Comparison of ENCODE assay signal across 30 cellular contexts in genomic region chr2:124880995-124881394, GRCh38.
"Had no signal": no experiment of that assay in that cellular context is flagged by ENCODE, and none has a peak within 500 bp of the region (broad histone marks: within the 10 kb centered on the region; RNA-seq: fewer than 3 reads in every experiment).

No MANE protein-coding gene starts in this region.

- H3K4me3 ChIP-seq: left lung, lower lobe of right lung, ovary, prostate gland, skin epidermis, suprapubic skin, tibial nerve, uterus had no signal

- FAIRE-seq: islet of Langerhans, kidney had no signal

- H3K27ac ChIP-seq: left lung, lower lobe of right lung, neutrophil, ovary, prostate gland, skin epidermis, suprapubic skin, tibial nerve, uterus had no signal

- H3K27me3 ChIP-seq: left lung, neutrophil, ovary, suprapubic skin, tibial nerve, uterus had no signal

- H3K27ac Mint-ChIP-seq: immature natural killer cell; mesothelial cell of epicardium; naive B cell; nephron; stimulated activated naive B cell treated with anti-CD40 and anti-IgM and Interleukin-4, amounts not matched to agents 10 μg/mL and 1 μg/mL and 100 μg/mL, for 72 hours; stimulated activated naive CD8-positive, alpha-beta T cell treated with anti-CD3 and anti-CD28 coated beads, Interleukin-15, Interleukin-2, amounts not matched to agents 100 ng/mL and 50 ng/mL, for 24 hours; type B pancreatic cell had no signal

- H3K4me1 ChIP-seq: left lung, lower lobe of right lung, prostate gland, suprapubic skin, uterus had no signal

- H3K9me3 ChIP-seq: left lung, lower lobe of right lung, neutrophil, ovary, prostate gland, suprapubic skin, tibial nerve, uterus had no signal

- H3K4me1 Mint-ChIP-seq: immature natural killer cell; naive B cell; neural crest cell; stimulated activated naive B cell treated with anti-CD40 and anti-IgM and Interleukin-4, amounts not matched to agents 10 μg/mL and 1 μg/mL and 100 μg/mL, for 72 hours had no signal

- H3K4me3 Mint-ChIP-seq: immature natural killer cell; mesothelial cell of epicardium; naive B cell; nephron; neural crest cell; stimulated activated naive B cell treated with anti-CD40 and anti-IgM and Interleukin-4, amounts not matched to agents 10 μg/mL and 1 μg/mL and 100 μg/mL, for 72 hours; stimulated activated naive CD8-positive, alpha-beta T cell treated with anti-CD3 and anti-CD28 coated beads, Interleukin-15, Interleukin-2, amounts not matched to agents 100 ng/mL and 50 ng/mL, for 24 hours; type B pancreatic cell had no signal

- H3K36me3 Mint-ChIP-seq: mesothelial cell of epicardium; naive B cell; stimulated activated naive B cell treated with anti-CD40 and anti-IgM and Interleukin-4, amounts not matched to agents 10 μg/mL and 1 μg/mL and 100 μg/mL, for 72 hours; type B pancreatic cell had no signal

- H3K36me3 ChIP-seq: left lung, lower lobe of right lung, neutrophil, ovary, prostate gland, suprapubic skin, tibial nerve, uterus had no signal

- H3K9me3 Mint-ChIP-seq: neural crest cell had no signal

- ATAC-seq: left colon; left lung; lower lobe of right lung; sciatic nerve; stimulated activated naive B cell treated with anti-CD40 and anti-IgM and Interleukin-4, amounts not matched to agents 10 μg/mL and 1 μg/mL and 100 μg/mL, for 72 hours had no signal

- H3K27me3 Mint-ChIP-seq: naive B cell; stimulated activated naive B cell treated with anti-CD40 and anti-IgM and Interleukin-4, amounts not matched to agents 10 μg/mL and 1 μg/mL and 100 μg/mL, for 72 hours; stimulated activated naive CD8-positive, alpha-beta T cell treated with anti-CD3 and anti-CD28 coated beads, Interleukin-15, Interleukin-2, amounts not matched to agents 100 ng/mL and 50 ng/mL, for 24 hours had no signal

- DNase-seq: hippocampal formation; immature natural killer cell; kidney; left colon; left lung; lower lobe of right lung; mammary epithelial cell; mesenchymal stem cell; naive B cell; ovary; retina; right cardiac atrium; stimulated activated CD4-positive, alpha-beta T cell treated with anti-CD3 and anti-CD28 coated beads, Interleukin-12 subunit alpha, Interleukin-12 subunit beta, amount 100 ng/mL, for 4 hours; stimulated activated CD4-positive, alpha-beta T cell treated with anti-CD3 and anti-CD28 coated beads, Interleukin-15, amount 100 ng/mL, for 24 hours; stimulated activated CD4-positive, alpha-beta T cell treated with anti-CD3 and anti-CD28 coated beads, Interleukin-2, amount 100 ng/mL, for 24 hours; stimulated activated CD4-positive, alpha-beta T cell treated with anti-CD3 and anti-CD28 coated beads, Interleukin-4, amount 100 ng/mL, for 1 hour; stimulated activated naive B cell treated with anti-CD40 and anti-IgM and Interleukin-4, amounts not matched to agents 10 μg/mL and 1 μg/mL and 100 μg/mL, for 72 hours; uterus had no signal
